1 cellular context compared by ENCODE assay signal in genomic region chr2:36659872-36660312, GRCh38.
TF ChIP-seq lines count a peak whose summit lies in the region.

No MANE protein-coding gene starts in this region.

TF ChIP-seq in HepG2, 621 proteins besides CTCF, POLR2A, EP300 and RAD21 (continued from another document and continues in another):
- TF ChIP-seq, protein P1, sequence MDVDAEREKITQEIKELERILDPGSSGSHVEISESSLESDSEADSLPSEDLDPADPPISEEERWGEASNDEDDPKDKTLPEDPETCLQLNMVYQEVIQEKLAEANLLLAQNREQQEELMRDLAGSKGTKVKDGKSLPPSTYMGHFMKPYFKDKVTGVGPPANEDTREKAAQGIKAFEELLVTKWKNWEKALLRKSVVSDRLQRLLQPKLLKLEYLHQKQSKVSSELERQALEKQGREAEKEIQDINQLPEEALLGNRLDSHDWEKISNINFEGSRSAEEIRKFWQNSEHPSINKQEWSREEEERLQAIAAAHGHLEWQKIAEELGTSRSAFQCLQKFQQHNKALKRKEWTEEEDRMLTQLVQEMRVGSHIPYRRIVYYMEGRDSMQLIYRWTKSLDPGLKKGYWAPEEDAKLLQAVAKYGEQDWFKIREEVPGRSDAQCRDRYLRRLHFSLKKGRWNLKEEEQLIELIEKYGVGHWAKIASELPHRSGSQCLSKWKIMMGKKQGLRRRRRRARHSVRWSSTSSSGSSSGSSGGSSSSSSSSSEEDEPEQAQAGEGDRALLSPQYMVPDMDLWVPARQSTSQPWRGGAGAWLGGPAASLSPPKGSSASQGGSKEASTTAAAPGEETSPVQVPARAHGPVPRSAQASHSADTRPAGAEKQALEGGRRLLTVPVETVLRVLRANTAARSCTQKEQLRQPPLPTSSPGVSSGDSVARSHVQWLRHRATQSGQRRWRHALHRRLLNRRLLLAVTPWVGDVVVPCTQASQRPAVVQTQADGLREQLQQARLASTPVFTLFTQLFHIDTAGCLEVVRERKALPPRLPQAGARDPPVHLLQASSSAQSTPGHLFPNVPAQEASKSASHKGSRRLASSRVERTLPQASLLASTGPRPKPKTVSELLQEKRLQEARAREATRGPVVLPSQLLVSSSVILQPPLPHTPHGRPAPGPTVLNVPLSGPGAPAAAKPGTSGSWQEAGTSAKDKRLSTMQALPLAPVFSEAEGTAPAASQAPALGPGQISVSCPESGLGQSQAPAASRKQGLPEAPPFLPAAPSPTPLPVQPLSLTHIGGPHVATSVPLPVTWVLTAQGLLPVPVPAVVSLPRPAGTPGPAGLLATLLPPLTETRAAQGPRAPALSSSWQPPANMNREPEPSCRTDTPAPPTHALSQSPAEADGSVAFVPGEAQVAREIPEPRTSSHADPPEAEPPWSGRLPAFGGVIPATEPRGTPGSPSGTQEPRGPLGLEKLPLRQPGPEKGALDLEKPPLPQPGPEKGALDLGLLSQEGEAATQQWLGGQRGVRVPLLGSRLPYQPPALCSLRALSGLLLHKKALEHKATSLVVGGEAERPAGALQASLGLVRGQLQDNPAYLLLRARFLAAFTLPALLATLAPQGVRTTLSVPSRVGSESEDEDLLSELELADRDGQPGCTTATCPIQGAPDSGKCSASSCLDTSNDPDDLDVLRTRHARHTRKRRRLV (CRISPR knock-in tag; IDR thresholded peaks at IDR 0.05): no peak
- TF ChIP-seq ZNF740 (CRISPR knock-in tag; IDR thresholded peaks at IDR 0.05): no peak
- TF ChIP-seq ZNF562 (CRISPR knock-in tag; IDR thresholded peaks at IDR 0.05; ENCODE audit: borderline replicate concordance): no peak
- TF ChIP-seq ZNF124 (CRISPR knock-in tag; IDR thresholded peaks at IDR 0.05): no peak
- TF ChIP-seq ATF7-NPFF (CRISPR knock-in tag; IDR thresholded peaks at IDR 0.05; ENCODE audit: low read depth): no peak
- peak; percentile 65 for TF ChIP-seq TCF7 (IDR thresholded peaks at IDR 0.05; ENCODE audit: low read depth)
- TF ChIP-seq MAZ (IDR thresholded peaks at IDR 0.05; ENCODE audit: borderline replicate concordance, low read depth, low read length): no peak
- no peak for TF ChIP-seq MAZ (CRISPR knock-in tag; IDR thresholded peaks at IDR 0.05; ENCODE audit: low read depth)
- peak; percentile 85 for TF ChIP-seq NR2F6 (IDR thresholded peaks at IDR 0.05)
- TF ChIP-seq NR2F6 (CRISPR knock-in tag; IDR thresholded peaks at IDR 0.05): peak; percentile 92
- no peak for TF ChIP-seq ZNF431 (CRISPR knock-in tag; IDR thresholded peaks at IDR 0.05; ENCODE audit: borderline replicate concordance, low read depth)
- TF ChIP-seq, protein P2, sequence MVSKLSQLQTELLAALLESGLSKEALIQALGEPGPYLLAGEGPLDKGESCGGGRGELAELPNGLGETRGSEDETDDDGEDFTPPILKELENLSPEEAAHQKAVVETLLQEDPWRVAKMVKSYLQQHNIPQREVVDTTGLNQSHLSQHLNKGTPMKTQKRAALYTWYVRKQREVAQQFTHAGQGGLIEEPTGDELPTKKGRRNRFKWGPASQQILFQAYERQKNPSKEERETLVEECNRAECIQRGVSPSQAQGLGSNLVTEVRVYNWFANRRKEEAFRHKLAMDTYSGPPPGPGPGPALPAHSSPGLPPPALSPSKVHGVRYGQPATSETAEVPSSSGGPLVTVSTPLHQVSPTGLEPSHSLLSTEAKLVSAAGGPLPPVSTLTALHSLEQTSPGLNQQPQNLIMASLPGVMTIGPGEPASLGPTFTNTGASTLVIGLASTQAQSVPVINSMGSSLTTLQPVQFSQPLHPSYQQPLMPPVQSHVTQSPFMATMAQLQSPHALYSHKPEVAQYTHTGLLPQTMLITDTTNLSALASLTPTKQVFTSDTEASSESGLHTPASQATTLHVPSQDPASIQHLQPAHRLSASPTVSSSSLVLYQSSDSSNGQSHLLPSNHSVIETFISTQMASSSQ (IDR thresholded peaks at IDR 0.05; ENCODE audit: low read depth): 0 out of 2 replicates have a peak, but pooled peaks have one; percentile 10
- TF ChIP-seq, protein P2 (CRISPR knock-in tag; IDR thresholded peaks at IDR 0.05; ENCODE audit: borderline replicate concordance): peak; percentile 43; the same call in 1 of the 2 replicates
- peak; percentile 88 for TF ChIP-seq IRF2 (CRISPR knock-in tag; IDR thresholded peaks at IDR 0.05)
- TF ChIP-seq, protein P3, sequence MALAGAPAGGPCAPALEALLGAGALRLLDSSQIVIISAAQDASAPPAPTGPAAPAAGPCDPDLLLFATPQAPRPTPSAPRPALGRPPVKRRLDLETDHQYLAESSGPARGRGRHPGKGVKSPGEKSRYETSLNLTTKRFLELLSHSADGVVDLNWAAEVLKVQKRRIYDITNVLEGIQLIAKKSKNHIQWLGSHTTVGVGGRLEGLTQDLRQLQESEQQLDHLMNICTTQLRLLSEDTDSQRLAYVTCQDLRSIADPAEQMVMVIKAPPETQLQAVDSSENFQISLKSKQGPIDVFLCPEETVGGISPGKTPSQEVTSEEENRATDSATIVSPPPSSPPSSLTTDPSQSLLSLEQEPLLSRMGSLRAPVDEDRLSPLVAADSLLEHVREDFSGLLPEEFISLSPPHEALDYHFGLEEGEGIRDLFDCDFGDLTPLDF (CRISPR knock-in tag; IDR thresholded peaks at IDR 0.05): no peak
- TF ChIP-seq IRF9 (CRISPR knock-in tag; IDR thresholded peaks at IDR 0.05; ENCODE audit: borderline replicate concordance): no peak
- TF ChIP-seq CENPT (CRISPR knock-in tag; IDR thresholded peaks at IDR 0.05; ENCODE audit: low read depth): no peak
- TF ChIP-seq ZNF317 (CRISPR knock-in tag; IDR thresholded peaks at IDR 0.05): peak; percentile 69
- no peak for TF ChIP-seq CEBPZ (IDR thresholded peaks at IDR 0.05; ENCODE audit: low read length)
- TF ChIP-seq RERE (CRISPR knock-in tag; IDR thresholded peaks at IDR 0.05; ENCODE audit: low read depth): peak; percentile 65; the same call in 1 of the 2 replicates
- TF ChIP-seq ZC3H4 (CRISPR knock-in tag; IDR thresholded peaks at IDR 0.05; ENCODE audit: borderline replicate concordance): no peak
- TF ChIP-seq ZBTB42 (CRISPR knock-in tag; IDR thresholded peaks at IDR 0.05): no peak
- TF ChIP-seq TRIM22 (IDR thresholded peaks at IDR 0.05): no peak
- TF ChIP-seq NBN (conservative IDR thresholded peaks at IDR 0.05): no peak
- peak; percentile 38; the same call in 1 of the 2 replicates for TF ChIP-seq ISL2 (CRISPR knock-in tag; IDR thresholded peaks at IDR 0.05)
- no peak for TF ChIP-seq TOPORS (CRISPR knock-in tag; IDR thresholded peaks at IDR 0.05)
- no peak for TF ChIP-seq ZNF263 (CRISPR knock-in tag; IDR thresholded peaks at IDR 0.05)
- no peak for TF ChIP-seq ZNF101 (CRISPR knock-in tag; IDR thresholded peaks at IDR 0.05; ENCODE audit: borderline replicate concordance, low read depth)
- TF ChIP-seq ZEB1 (IDR thresholded peaks at IDR 0.05; ENCODE audit: insufficient replicate concordance, low read depth): no peak
- TF ChIP-seq ZSCAN9 (CRISPR knock-in tag; IDR thresholded peaks at IDR 0.05; ENCODE audit: borderline replicate concordance): peak; percentile 48; the same call in 1 of the 2 replicates
- TF ChIP-seq ZNF180 (CRISPR knock-in tag; IDR thresholded peaks at IDR 0.05; ENCODE audit: borderline replicate concordance, low read depth): no peak
- TF ChIP-seq, protein P4, sequence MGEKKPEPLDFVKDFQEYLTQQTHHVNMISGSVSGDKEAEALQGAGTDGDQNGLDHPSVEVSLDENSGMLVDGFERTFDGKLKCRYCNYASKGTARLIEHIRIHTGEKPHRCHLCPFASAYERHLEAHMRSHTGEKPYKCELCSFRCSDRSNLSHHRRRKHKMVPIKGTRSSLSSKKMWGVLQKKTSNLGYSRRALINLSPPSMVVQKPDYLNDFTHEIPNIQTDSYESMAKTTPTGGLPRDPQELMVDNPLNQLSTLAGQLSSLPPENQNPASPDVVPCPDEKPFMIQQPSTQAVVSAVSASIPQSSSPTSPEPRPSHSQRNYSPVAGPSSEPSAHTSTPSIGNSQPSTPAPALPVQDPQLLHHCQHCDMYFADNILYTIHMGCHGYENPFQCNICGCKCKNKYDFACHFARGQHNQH (CRISPR knock-in tag; IDR thresholded peaks at IDR 0.05): peak; percentile 66
- TF ChIP-seq GZF1 (CRISPR knock-in tag; IDR thresholded peaks at IDR 0.05): no peak
- no peak for TF ChIP-seq ZNF558 (CRISPR knock-in tag; IDR thresholded peaks at IDR 0.05; ENCODE audit: borderline replicate concordance)
- no peak for TF ChIP-seq ZNF615 (CRISPR knock-in tag; IDR thresholded peaks at IDR 0.05; ENCODE audit: borderline replicate concordance)
